Comparison of ENCODE assay signal across 19 cellular contexts in the genomic region with DNA sequence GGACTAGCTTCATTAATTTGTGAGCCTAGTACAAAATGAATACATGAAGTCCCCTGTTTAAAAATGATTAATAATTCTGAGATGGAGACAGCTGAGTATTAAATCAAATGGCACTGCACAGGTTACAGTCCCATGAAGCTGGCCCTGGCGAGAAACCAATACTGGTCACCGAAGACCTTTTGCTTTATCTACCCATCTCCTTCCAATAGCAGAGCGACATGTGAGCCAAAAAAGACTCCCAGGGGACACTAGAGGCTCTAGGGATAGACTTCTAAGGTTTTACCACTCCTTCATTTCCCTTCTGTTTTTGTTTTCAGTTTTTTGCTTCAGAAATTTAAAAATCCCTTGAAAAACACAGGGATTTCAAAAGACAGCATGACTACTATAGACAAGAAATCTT.
"Had no signal": no experiment of that assay in that cellular context is flagged by ENCODE, and none has a peak within 500 bp of the region (broad histone marks: within the 10 kb centered on the region; RNA-seq: fewer than 3 reads in every experiment).

No MANE protein-coding gene starts in this region.

- H3K27ac Mint-ChIP-seq: effector memory CD8-positive, alpha-beta T cell; memory B cell; mesothelial cell of epicardium; natural killer cell treated with Interleukin-12 subunit alpha and Interleukin-12 subunit beta and Interleukin-15 and Interleukin-18, amount 100 ng/mL, for 72 hours; stimulated activated naive CD8-positive, alpha-beta T cell treated with anti-CD3 and anti-CD28 coated beads, Interleukin-15, amount 100 ng/mL, for 72 hours had no signal

- DNase-seq: colonic mucosa; effector memory CD8-positive, alpha-beta T cell; kidney; naive B cell; stimulated activated CD4-positive, alpha-beta T cell treated with anti-CD3 and anti-CD28 coated beads, Interleukin-12 subunit alpha, Interleukin-12 subunit beta, amount 100 ng/mL, for 4 hours; stimulated activated CD4-positive, alpha-beta T cell treated with anti-CD3 and anti-CD28 coated beads, Interleukin-1b, Interleukin-23, amount 100 ng/mL, for 48 hours; stimulated activated CD4-positive, alpha-beta T cell treated with anti-CD3 and anti-CD28 coated beads, Interleukin-4, amount 100 ng/mL, for 1 hour; stimulated activated CD8-positive, alpha-beta memory T cell treated with anti-CD3 and anti-CD28 coated beads, Interleukin-4, amount 100 ng/mL, for 48 hours; stimulated activated naive CD4-positive, alpha-beta T cell; stimulated activated naive CD8-positive, alpha-beta T cell treated with anti-CD3 and anti-CD28 coated beads, Interleukin-15, amount 100 ng/mL, for 72 hours; transverse colon; upper lobe of right lung; uterus had no signal

- H3K9me3 Mint-ChIP-seq: effector memory CD8-positive, alpha-beta T cell; memory B cell; natural killer cell treated with Interleukin-12 subunit alpha and Interleukin-12 subunit beta and Interleukin-15 and Interleukin-18, amount 100 ng/mL, for 72 hours had no signal

- H3K36me3 Mint-ChIP-seq: memory B cell; naive B cell; natural killer cell treated with Interleukin-12 subunit alpha and Interleukin-12 subunit beta and Interleukin-15 and Interleukin-18, amount 100 ng/mL, for 72 hours had no signal

- ATAC-seq: effector memory CD8-positive, alpha-beta T cell; left lobe of liver; natural killer cell treated with Interleukin-12 subunit alpha and Interleukin-12 subunit beta and Interleukin-15 and Interleukin-18, amount 100 ng/mL, for 72 hours; sciatic nerve; stimulated activated naive CD8-positive, alpha-beta T cell treated with anti-CD3 and anti-CD28 coated beads, Interleukin-15, amount 100 ng/mL, for 72 hours; upper lobe of right lung had no signal

- H3K27me3 Mint-ChIP-seq: effector memory CD8-positive, alpha-beta T cell; memory B cell; natural killer cell treated with Interleukin-12 subunit alpha and Interleukin-12 subunit beta and Interleukin-15 and Interleukin-18, amount 100 ng/mL, for 72 hours had no signal

- H3K4me1 Mint-ChIP-seq: mesothelial cell of epicardium; stimulated activated naive CD8-positive, alpha-beta T cell treated with anti-CD3 and anti-CD28 coated beads, Interleukin-15, amount 100 ng/mL, for 72 hours had no signal

- H3K4me3 Mint-ChIP-seq: effector memory CD8-positive, alpha-beta T cell; memory B cell; mesothelial cell of epicardium; naive B cell; natural killer cell treated with Interleukin-12 subunit alpha and Interleukin-12 subunit beta and Interleukin-15 and Interleukin-18, amount 100 ng/mL, for 72 hours; neural crest cell; stimulated activated naive CD8-positive, alpha-beta T cell treated with anti-CD3 and anti-CD28 coated beads, Interleukin-15, amount 100 ng/mL, for 72 hours had no signal
